Comparison of ENCODE assay signal across 8 cellular contexts in genomic region chr19:11798391-11799296, GRCh38. TPM values are rescaled to one million over a fixed set of nuclear protein-coding genes. Genes with fewer than 3 reads are reported as not detected.
A peak's percentile ranks its signal among the peaks of the same experiment; 100 is the strongest.
DNase-seq lines count a peak whose midpoint lies in the region; ATAC-seq, FAIRE-seq and TF ChIP-seq lines count a peak whose summit lies in the region.

Gene ZNF491 (plus strand): TSS chr19:11798523. CDS start chr19:11805954, 7,431 bp downstream.

- no peaks in the 10 kb centered on the region for H3K9me3 Mint-ChIP-seq in IgD-negative memory B cell
- H3K9me3 Mint-ChIP-seq in activated T-helper 17 cell treated with anti-CD3 and anti-CD28 coated beads, Interleukin-2, amount 50 U/mL, for 72 hours, result no peaks in the 10 kb centered on the region
- no peaks in the 10 kb centered on the region for H3K9me3 Mint-ChIP-seq in natural killer cell treated with Interleukin-12 subunit alpha and Interleukin-12 subunit beta and Interleukin-15 and Interleukin-18, amount 100 ng/mL, for 72 hours
- H3K9me3 Mint-ChIP-seq in stimulated activated naive B cell treated with anti-CD40 and anti-IgM and Interleukin-4, amounts not matched to agents 10 μg/mL and 1 μg/mL and 100 μg/mL, for 72 hours, result no peaks in the 10 kb centered on the region

- H3K27me3 Mint-ChIP-seq in IgD-negative memory B cell, result no peaks in the 10 kb centered on the region
- H3K27me3 Mint-ChIP-seq in activated T-helper 17 cell treated with anti-CD3 and anti-CD28 coated beads, Interleukin-2, amount 50 U/mL, for 72 hours, result no peaks in the 10 kb centered on the region
- H3K27me3 Mint-ChIP-seq in natural killer cell treated with Interleukin-12 subunit alpha and Interleukin-12 subunit beta and Interleukin-15 and Interleukin-18, amount 100 ng/mL, for 72 hours, result no peaks in the 10 kb centered on the region
- H3K27me3 Mint-ChIP-seq in stimulated activated naive B cell treated with anti-CD40 and anti-IgM and Interleukin-4, amounts not matched to agents 10 μg/mL and 1 μg/mL and 100 μg/mL, for 72 hours, result no peaks in the 10 kb centered on the region

- peak within 1 kb of the TSS; percentile 89 to 96 (median 92) for H3K4me3 Mint-ChIP-seq in IgD-negative memory B cell
- H3K4me3 Mint-ChIP-seq in activated T-helper 17 cell treated with anti-CD3 and anti-CD28 coated beads, Interleukin-2, amount 50 U/mL, for 72 hours, result peak within 1 kb of the TSS; percentile 85
- peak within 1 kb of the TSS; percentile 87 for H3K4me3 Mint-ChIP-seq in natural killer cell treated with Interleukin-12 subunit alpha and Interleukin-12 subunit beta and Interleukin-15 and Interleukin-18, amount 100 ng/mL, for 72 hours
- H3K4me3 Mint-ChIP-seq in stimulated activated naive B cell treated with anti-CD40 and anti-IgM and Interleukin-4, amounts not matched to agents 10 μg/mL and 1 μg/mL and 100 μg/mL, for 72 hours, result peak within 1 kb of the TSS; percentile 87 to 96

- in situ Hi-C loops in Caki2 (cut with HindIII; ENCODE audit: low pct_unique_long_range_greater_than_20kb, low sequenced_read_pairs), result no loop called here

- H3K4me1 Mint-ChIP-seq in IgD-negative memory B cell, result peaks cover 10 to 14% (median 12%) of the 10 kb centered on the region in 3 donors
- peaks cover 13% of the 10 kb centered on the region for H3K4me1 Mint-ChIP-seq in activated T-helper 17 cell treated with anti-CD3 and anti-CD28 coated beads, Interleukin-2, amount 50 U/mL, for 72 hours
- H3K4me1 Mint-ChIP-seq in natural killer cell treated with Interleukin-12 subunit alpha and Interleukin-12 subunit beta and Interleukin-15 and Interleukin-18, amount 100 ng/mL, for 72 hours (ENCODE audit: low read depth in 2 of 2), result peaks cover 13 to 15% of the 10 kb centered on the region in 2 donors
- H3K4me1 Mint-ChIP-seq in stimulated activated naive B cell treated with anti-CD40 and anti-IgM and Interleukin-4, amounts not matched to agents 10 μg/mL and 1 μg/mL and 100 μg/mL, for 72 hours, result peaks cover 9 to 21% of the 10 kb centered on the region in 2 donors

- H3K27ac Mint-ChIP-seq in IgD-negative memory B cell, result peak within 1 kb of the TSS; percentile 61 to 89 (median 63)
- H3K27ac Mint-ChIP-seq in activated T-helper 17 cell treated with anti-CD3 and anti-CD28 coated beads, Interleukin-2, amount 50 U/mL, for 72 hours, result peak within 1 kb of the TSS; percentile 63
- H3K27ac Mint-ChIP-seq in natural killer cell treated with Interleukin-12 subunit alpha and Interleukin-12 subunit beta and Interleukin-15 and Interleukin-18, amount 100 ng/mL, for 72 hours, result peak within 1 kb of the TSS in 1 of 2 donors; percentile 76
- H3K27ac Mint-ChIP-seq in stimulated activated naive B cell treated with anti-CD40 and anti-IgM and Interleukin-4, amounts not matched to agents 10 μg/mL and 1 μg/mL and 100 μg/mL, for 72 hours, result peak within 1 kb of the TSS; percentile 87

- no peak for TF ChIP-seq CTCF in fibroblast of pulmonary artery (IDR thresholded peaks at IDR 0.05; ENCODE audit: low read length, missing control alignments)

- DNase-seq in Caki2 (ENCODE audit: low read depth) (peak; percentile 54), RCC 7860 (ENCODE audit: low spot score) (peak; percentile 75), fibroblast of pulmonary artery (ENCODE audit: low read depth) (peak; percentile 85)
- DNase-seq in natural killer cell treated with Interleukin-12 subunit alpha and Interleukin-12 subunit beta and Interleukin-15 and Interleukin-18, amount 100 ng/mL, for 72 hours (ENCODE audit: low spot score), result peak; percentile 90
- peak; percentile 86 for DNase-seq in stimulated activated naive B cell treated with anti-CD40 and anti-IgM and Interleukin-4, amounts not matched to agents 10 μg/mL and 1 μg/mL and 100 μg/mL, for 72 hours

- peak; percentile 85 for ATAC-seq in GM21381 (IDR thresholded peaks at IDR 0.05; ENCODE audit: unreplicated experiment)
- ATAC-seq in activated T-helper 17 cell treated with anti-CD3 and anti-CD28 coated beads, Interleukin-2, amount 50 U/mL, for 72 hours (replicated peaks), result peak; percentile 99
- peak; percentile 99 for ATAC-seq in natural killer cell treated with Interleukin-12 subunit alpha and Interleukin-12 subunit beta and Interleukin-15 and Interleukin-18, amount 100 ng/mL, for 72 hours
- ATAC-seq in stimulated activated naive B cell treated with anti-CD40 and anti-IgM and Interleukin-4, amounts not matched to agents 10 μg/mL and 1 μg/mL and 100 μg/mL, for 72 hours (replicated peaks), result peak; percentile 98 to 99

- no peaks in the 10 kb centered on the region for H3K36me3 Mint-ChIP-seq in IgD-negative memory B cell
- no peaks in the 10 kb centered on the region for H3K36me3 Mint-ChIP-seq in activated T-helper 17 cell treated with anti-CD3 and anti-CD28 coated beads, Interleukin-2, amount 50 U/mL, for 72 hours (ENCODE audit: low read depth)
- H3K36me3 Mint-ChIP-seq in natural killer cell treated with Interleukin-12 subunit alpha and Interleukin-12 subunit beta and Interleukin-15 and Interleukin-18, amount 100 ng/mL, for 72 hours, result no peaks in the 10 kb centered on the region
- peaks cover 0 to 3% of the 10 kb centered on the region in 2 donors for H3K36me3 Mint-ChIP-seq in stimulated activated naive B cell treated with anti-CD40 and anti-IgM and Interleukin-4, amounts not matched to agents 10 μg/mL and 1 μg/mL and 100 μg/mL, for 72 hours

- peak within 1 kb of the TSS; percentile 69 for H3K4me3 ChIP-seq in fibroblast of pulmonary artery (replicated peaks; ENCODE audit: low read depth, low read length)

- FAIRE-seq in RCC 7860 (lab: Jason Lieb, UNC), result peak; percentile 72

RNA-seq across cellular contexts. Expression of gene ZNF491, which starts in this region (rescaled TPM):
- total RNA-seq in Caki2 (2014; rRNA removed; shearing (Covaris generic); ENCODE audit: low replicate concordance), result 0.41 TPM in 1 of 2 replicates, not detected in the other
- polyA plus RNA-seq in IgD-negative memory B cell, result 0.85 TPM
- under 1 TPM; 0.50 to 0.52 TPM for total RNA-seq in activated T-helper 17 cell treated with anti-CD3 and anti-CD28 coated beads, Interleukin-2, amount 50 U/mL, for 72 hours
- total RNA-seq in natural killer cell treated with Interleukin-12 subunit alpha and Interleukin-12 subunit beta and Interleukin-15 and Interleukin-18, amount 100 ng/mL, for 72 hours, result 1 to 10 TPM; 1.7 to 1.8 TPM

Comparison
In these comparisons a context has a peak if more than half of its experiments do, and no peak if none do; other contexts are left out.
1. Peak in every context shown above with its lines: DNase-seq, ATAC-seq and H3K4me3 ChIP-seq.
2. Peak in DNase-seq in Caki2; RNA of the gene not detected or under 1 TPM.
3. Peak in ATAC-seq in activated T-helper 17 cell treated with anti-CD3 and anti-CD28 coated beads, Interleukin-2, amount 50 U/mL, for 72 hours; RNA of the gene not detected or under 1 TPM.